In genomic region chr6:135426833-135427232, GRCh38 we compare ENCODE assay signal across 1 cellular context.
TF ChIP-seq lines count a peak whose summit lies in the region.

No MANE protein-coding gene starts in this region.

TF ChIP-seq in HepG2, 621 proteins besides CTCF, POLR2A, EP300 and RAD21 (continued from another document and continues in another):
- TF ChIP-seq ARID5B (CRISPR knock-in tag; IDR thresholded peaks at IDR 0.05) (peak; percentile 91), FOXA1 (IDR thresholded peaks at IDR 0.05) (peak; percentile 49; the same call in 1 of the 2 replicates), FOXA1 (CRISPR knock-in tag; IDR thresholded peaks at IDR 0.05) (no peak), TEAD3 (CRISPR knock-in tag; optimal IDR thresholded peaks at IDR 0.05; ENCODE audit: borderline replicate concordance) (peak; percentile 54), SP1 (IDR thresholded peaks at IDR 0.05) (no peak), SP1 (CRISPR knock-in tag; IDR thresholded peaks at IDR 0.05) (no peak), SOX13 (IDR thresholded peaks at IDR 0.05) (no peak), SOX13 (CRISPR knock-in tag; conservative IDR thresholded peaks at IDR 0.05 in 1 of 2, IDR thresholded peaks at IDR 0.05 in 1 of 2) (peak in 1 of 2 experiments; percentile 89; a peak in 2 of 4 replicates), ZNF780A (CRISPR knock-in tag; IDR thresholded peaks at IDR 0.05) (no peak), TMF1 (CRISPR knock-in tag; IDR thresholded peaks at IDR 0.05; ENCODE audit: low read depth) (no peak), RXRB (CRISPR knock-in tag; IDR thresholded peaks at IDR 0.05; ENCODE audit: borderline replicate concordance) (peak; percentile 40; the same call in 1 of the 2 replicates), SOX5 (CRISPR knock-in tag; IDR thresholded peaks at IDR 0.05; ENCODE audit: borderline replicate concordance) (peak; percentile 84; the same call in 1 of the 2 replicates), ZNF83 (CRISPR knock-in tag; IDR thresholded peaks at IDR 0.05; ENCODE audit: borderline replicate concordance) (no peak), TCF7 (IDR thresholded peaks at IDR 0.05; ENCODE audit: low read depth) (peak; percentile 68), KMT2B (CRISPR knock-in tag; IDR thresholded peaks at IDR 0.05) (no peak), SAP130 (CRISPR knock-in tag; IDR thresholded peaks at IDR 0.05; ENCODE audit: low read depth) (peak; percentile 37; the same call in 1 of the 2 replicates), DRAP1 (CRISPR knock-in tag; IDR thresholded peaks at IDR 0.05) (0 out of 2 replicates have a peak, but pooled peaks have one; percentile 11), THAP8 (CRISPR knock-in tag; IDR thresholded peaks at IDR 0.05; ENCODE audit: borderline replicate concordance) (no peak), NFIC (IDR thresholded peaks at IDR 0.05; ENCODE audit: low read length) (peak; percentile 75; the same call in 1 of the 2 replicates), SRSF4 (IDR thresholded peaks at IDR 0.05; ENCODE audit: low read depth, low read length, poor library complexity, severe bottlenecking) (no peak), ZBTB40 (IDR thresholded peaks at IDR 0.05) (no peak), ZBTB40 (CRISPR knock-in tag; IDR thresholded peaks at IDR 0.05) (no peak), NR2F6 (IDR thresholded peaks at IDR 0.05) (peak; percentile 56; the same call in 1 of the 2 replicates), NR2F6 (CRISPR knock-in tag; IDR thresholded peaks at IDR 0.05) (peak; percentile 52), ZNF609 (CRISPR knock-in tag; IDR thresholded peaks at IDR 0.05; ENCODE audit: borderline replicate concordance) (peak; percentile 49; the same call in 1 of the 2 replicates), RERE (CRISPR knock-in tag; IDR thresholded peaks at IDR 0.05; ENCODE audit: low read depth) (0 out of 2 replicates have a peak, but pooled peaks have one; percentile 44), ZNF790 (CRISPR knock-in tag; IDR thresholded peaks at IDR 0.05; ENCODE audit: borderline replicate concordance) (no peak), HDAC2 (CRISPR knock-in tag; IDR thresholded peaks at IDR 0.05) (peak; percentile 30; the same call in 1 of the 2 replicates), SOX6 (IDR thresholded peaks at IDR 0.05) (no peak), SOX6 (CRISPR knock-in tag; IDR thresholded peaks at IDR 0.05) (peak; percentile 42; the same call in 1 of the 2 replicates), HMG20A (CRISPR knock-in tag; IDR thresholded peaks at IDR 0.05; ENCODE audit: borderline replicate concordance) (peak; percentile 83; the same call in 1 of the 2 replicates)
